In the genomic region with DNA sequence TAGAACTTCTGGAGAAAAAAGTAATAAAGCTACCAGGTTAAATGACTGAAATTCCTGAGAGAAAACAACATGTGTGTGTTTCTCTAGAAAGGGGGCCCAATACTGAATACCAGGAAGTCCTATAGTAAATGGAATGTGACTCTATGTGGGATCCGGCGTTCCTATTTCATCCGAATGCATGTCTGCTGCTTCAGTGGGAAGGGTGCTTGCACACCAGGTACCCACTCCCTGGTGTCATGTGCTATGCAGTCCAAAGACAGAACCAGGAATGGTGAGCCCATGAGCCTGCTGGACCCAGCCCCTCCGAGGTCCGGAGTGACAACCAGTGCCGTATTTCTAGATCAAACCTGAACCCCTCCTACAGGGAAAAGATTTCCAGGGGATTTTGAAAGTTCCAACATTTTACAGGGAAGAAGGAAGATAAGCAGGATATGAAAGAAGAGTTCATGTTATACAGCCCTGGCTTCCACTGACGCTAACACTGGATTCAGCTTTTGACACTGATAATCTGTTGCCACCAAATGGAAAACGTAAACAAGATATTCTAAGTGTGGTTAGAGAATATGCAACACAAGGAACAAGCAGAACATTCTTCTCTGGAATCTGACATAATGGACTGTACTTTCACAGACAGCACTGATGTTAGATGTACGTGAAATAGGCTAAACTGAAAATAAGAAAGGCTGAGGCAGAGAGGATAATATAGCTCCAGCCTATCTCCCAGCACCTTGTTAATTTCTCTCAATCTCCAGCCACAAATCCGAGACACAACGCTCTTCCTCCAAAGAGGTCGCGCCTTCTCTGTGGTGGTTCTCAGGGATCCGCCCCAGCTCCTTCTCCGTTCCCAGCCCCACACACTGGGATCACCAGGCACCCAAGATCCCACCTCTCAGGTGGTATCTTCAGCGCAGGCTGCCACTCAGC, we compare ENCODE assay signal across 12 cellular contexts. TPM values are rescaled to one million over a fixed set of nuclear protein-coding genes. Genes with fewer than 3 reads are reported as not detected.
A peak's percentile ranks its signal among the peaks of the same experiment; 100 is the strongest.
DNase-seq lines count a peak whose midpoint lies in the region; ATAC-seq and TF ChIP-seq lines count a peak whose summit lies in the region.
"Had no signal": no experiment of that assay in that cellular context is flagged by ENCODE, and none has a peak within 500 bp of the region (broad histone marks: within the 10 kb centered on the region; RNA-seq: fewer than 3 reads in every experiment).

No MANE protein-coding gene starts in this region.

- H3K36me3 Mint-ChIP-seq in neural crest cell (ENCODE audit: low read depth), result no peaks in the 10 kb centered on the region
- no peaks in the 10 kb centered on the region for H3K36me3 Mint-ChIP-seq in CD4-positive, alpha-beta memory T cell

- DNase-seq in AG04450 (ENCODE audit: low read depth, low spot score), result no peak
- DNase-seq in SK-N-MC (ENCODE audit: low read depth, low spot score), result no peak
- DNase-seq in foreskin keratinocyte, result peak in 1 of 2 donors; percentile 44
- DNase-seq in neural crest cell (ENCODE audit: low read depth, low spot score), result no peak
- no peak for DNase-seq in stimulated activated naive CD4-positive, alpha-beta T cell (lab: John Stamatoyannopoulos, UW)
- no peak for DNase-seq in CD4-positive, alpha-beta memory T cell
- DNase-seq: activated T-cell treated with anti-CD3 and anti-CD28 coated beads, Interleukin-2, amount 50 U/mL, for 48 hours; NCI-H1436; occipital lobe had no signal

- H3K9me3 ChIP-seq in AG04450 (ENCODE audit: control insufficient read depth, insufficient read depth, low read length), result no peaks in the 10 kb centered on the region
- no peaks in the 10 kb centered on the region for H3K9me3 ChIP-seq in SK-N-MC (ENCODE audit: low read depth, low read length)
- H3K9me3 ChIP-seq in CD4-positive, alpha-beta memory T cell (ENCODE audit: control insufficient read depth in 1 of 2, low read length in 2 of 2), result no peaks in the 10 kb centered on the region

- no peaks in the 10 kb centered on the region for H3K9me3 Mint-ChIP-seq in neural crest cell
- peaks cover 0 to 6% (median 0%) of the 10 kb centered on the region in 8 donors for H3K9me3 Mint-ChIP-seq in CD4-positive, alpha-beta memory T cell

- H3K27me3 Mint-ChIP-seq in neural crest cell (ENCODE audit: low read depth), result peaks cover 67% of the 10 kb centered on the region
- peaks cover 6 to 10% of the 10 kb centered on the region in 2 donors for H3K27me3 Mint-ChIP-seq in CD4-positive, alpha-beta memory T cell

- POLR2A ChIA-PET in AG04450 (lab: Yijun Ruan, JAX), result interaction anchor here (1.1 kb wide), 1 partner anchor 9 kb away, joined by 3 read pairs; no protein-coding TSS in a partner anchor
- POLR2A ChIA-PET in CD4-positive, alpha-beta memory T cell (lab: Charles Lee; ENCODE audit: partially characterized antibody), result no interaction called here

- H3K36me3 ChIP-seq in SK-N-MC (ENCODE audit: insufficient read depth, low read length), result no peaks in the 10 kb centered on the region
- no peaks in the 10 kb centered on the region for H3K36me3 ChIP-seq in CD4-positive, alpha-beta memory T cell (ENCODE audit: insufficient read depth, low read length)
- H3K36me3 ChIP-seq: BLaER1 treated with 17β-estradiol and CSF1 and Interleukin-3, amounts not matched to agents 10 nM and 100 nM had no signal

- ATAC-seq in foreskin keratinocyte (no peak), GM18870 (IDR thresholded peaks at IDR 0.05; ENCODE audit: unreplicated experiment) (no peak), GM21576 (IDR thresholded peaks at IDR 0.05; ENCODE audit: unreplicated experiment) (no peak)

- peak overlapping the region; percentile 83 for H3K4me3 Mint-ChIP-seq in neural crest cell
- H3K4me3 Mint-ChIP-seq in CD4-positive, alpha-beta memory T cell, result no peak overlapping the region

- H3K27me3 ChIP-seq in AG04450 (ENCODE audit: control insufficient read depth, insufficient read depth, low read length), result peaks cover 6% of the 10 kb centered on the region
- no peaks in the 10 kb centered on the region for H3K27me3 ChIP-seq in foreskin keratinocyte
- no peaks in the 10 kb centered on the region for H3K27me3 ChIP-seq in CD4-positive, alpha-beta memory T cell (ENCODE audit: insufficient read depth, low read length)
- H3K27me3 ChIP-seq: BLaER1 treated with 17β-estradiol and CSF1 and Interleukin-3, amounts not matched to agents 10 nM and 100 nM had no signal

- H3K4me3 ChIP-seq in AG04450 (ENCODE audit: low read depth, low read length) (peak overlapping the region; percentile 61), SK-N-MC (peak overlapping the region; percentile 72)
- no peak overlapping the region for H3K4me3 ChIP-seq in CD4-positive, alpha-beta memory T cell (ENCODE audit: low read length in 2 of 2)
- H3K4me3 ChIP-seq: BLaER1 treated with 17β-estradiol and CSF1 and Interleukin-3, amounts not matched to agents 10 nM and 100 nM had no signal

- TF ChIP-seq CTCF in AG04450 (IDR thresholded peaks at IDR 0.05; ENCODE audit: low read depth, low read length) (no peak), foreskin keratinocyte (conservative IDR thresholded peaks at IDR 0.05) (no peak), neural crest cell (conservative IDR thresholded peaks at IDR 0.05) (no peak)

- CTCF ChIA-PET in AG04450 (lab: Charles Lee), result interaction anchor here (1.0 kb wide), 1 partner anchor 266 kb away, joined by 3 read pairs; no protein-coding TSS in a partner anchor
- CTCF ChIA-PET in CD4-positive, alpha-beta memory T cell (lab: Charles Lee; ENCODE audit: partially characterized antibody), result no interaction called here

- intact Hi-C loops in CD4-positive, alpha-beta memory T cell (cut with micrococcal nuclease), result no loop called here

- H3K27ac ChIP-seq in AG04450 (ENCODE audit: low read depth, low read length) (no peak overlapping the region), SK-N-MC (no peak overlapping the region), foreskin keratinocyte (peak overlapping the region; percentile 83)
- no peak overlapping the region for H3K27ac ChIP-seq in CD4-positive, alpha-beta memory T cell (ENCODE audit: low read depth, low read length)

- H3K4me1 Mint-ChIP-seq in neural crest cell, result peaks cover 5% of the 10 kb centered on the region
- no peaks in the 10 kb centered on the region for H3K4me1 Mint-ChIP-seq in CD4-positive, alpha-beta memory T cell

- H3K9ac ChIP-seq in SK-N-MC (ENCODE audit: insufficient read length), result no peak overlapping the region
- H3K9ac ChIP-seq: BLaER1 treated with 17β-estradiol and CSF1 and Interleukin-3, amounts not matched to agents 10 nM and 100 nM had no signal

- no peak overlapping the region for H3K27ac Mint-ChIP-seq in neural crest cell (ENCODE audit: unreplicated experiment)
- no peak overlapping the region for H3K27ac Mint-ChIP-seq in CD4-positive, alpha-beta memory T cell

- peaks cover 24% of the 10 kb centered on the region for H3K4me1 ChIP-seq in foreskin keratinocyte
- H3K4me1 ChIP-seq in CD4-positive, alpha-beta memory T cell (ENCODE audit: insufficient read depth, low read length), result no peaks in the 10 kb centered on the region

RNA-seq across cellular contexts. Expression of gene CXCL1, which starts 0.7 kb away (rescaled TPM):
- 2.0 and 2.1 TPM in 2 replicates for polyA plus RNA-seq in AG04450 (2011; rRNA removed)
- 0.91 and 1.5 TPM in 2 replicates for polyA minus RNA-seq in AG04450 (2011; rRNA and poly(A)+ RNA removed)
- total RNA-seq in foreskin keratinocyte, result 27.5 and 36.3 TPM in 2 replicates
- polyA plus RNA-seq in foreskin keratinocyte, result 29.4 and 42.3 TPM in 2 replicates
- total RNA-seq in neural crest cell, result not detected in 2 replicates
- total RNA-seq in CD4-positive, alpha-beta memory T cell, result not detected
- not detected for polyA plus RNA-seq in CD4-positive, alpha-beta memory T cell

RNA-seq across cellular contexts. Expression of gene PF4V1, which starts 15.4 kb away (rescaled TPM):
- polyA plus RNA-seq in AG04450 (2011; rRNA removed) (0.20 and 0.83 TPM in 2 replicates), foreskin keratinocyte (not detected in 2 replicates)
- polyA minus RNA-seq in AG04450 (2011; rRNA and poly(A)+ RNA removed), result not detected in 2 replicates
- total RNA-seq in foreskin keratinocyte (not detected in 2 replicates), neural crest cell (not detected in 2 replicates)
- not detected for total RNA-seq in CD4-positive, alpha-beta memory T cell
- polyA plus RNA-seq in CD4-positive, alpha-beta memory T cell, result not detected

RNA-seq across cellular contexts. Expression of gene CXCL6, which starts 32.0 kb away (rescaled TPM):
- polyA plus RNA-seq in AG04450 (2011; rRNA removed) (0.43 and 0.57 TPM in 2 replicates), foreskin keratinocyte (0.79 and 0.86 TPM in 2 replicates)
- not detected in 2 replicates for polyA minus RNA-seq in AG04450 (2011; rRNA and poly(A)+ RNA removed)
- total RNA-seq in foreskin keratinocyte (0.82 and 0.85 TPM in 2 replicates), neural crest cell (0.39 TPM in 1 of 2 replicates, not detected in the other)
- total RNA-seq in CD4-positive, alpha-beta memory T cell, result not detected
- polyA plus RNA-seq in CD4-positive, alpha-beta memory T cell, result not detected

Comparison
In these comparisons a context has a peak if more than half of its experiments do, and no peak if none do; other contexts are left out.
1. H3K4me3 ChIP-seq: peak in AG04450 (single experiment) and SK-N-MC (single experiment); none in CD4-positive, alpha-beta memory T cell (0 of 2).
2. RNA of gene CXCL1, which starts 0.7 kb away (total RNA-seq): 27.5 to 36.3 TPM in foreskin keratinocyte; not detected in CD4-positive, alpha-beta memory T cell and not detected in neural crest cell; every median in the first group is over 10 times any median in the second.